14 cellular contexts compared by ENCODE assay signal in the genomic region with DNA sequence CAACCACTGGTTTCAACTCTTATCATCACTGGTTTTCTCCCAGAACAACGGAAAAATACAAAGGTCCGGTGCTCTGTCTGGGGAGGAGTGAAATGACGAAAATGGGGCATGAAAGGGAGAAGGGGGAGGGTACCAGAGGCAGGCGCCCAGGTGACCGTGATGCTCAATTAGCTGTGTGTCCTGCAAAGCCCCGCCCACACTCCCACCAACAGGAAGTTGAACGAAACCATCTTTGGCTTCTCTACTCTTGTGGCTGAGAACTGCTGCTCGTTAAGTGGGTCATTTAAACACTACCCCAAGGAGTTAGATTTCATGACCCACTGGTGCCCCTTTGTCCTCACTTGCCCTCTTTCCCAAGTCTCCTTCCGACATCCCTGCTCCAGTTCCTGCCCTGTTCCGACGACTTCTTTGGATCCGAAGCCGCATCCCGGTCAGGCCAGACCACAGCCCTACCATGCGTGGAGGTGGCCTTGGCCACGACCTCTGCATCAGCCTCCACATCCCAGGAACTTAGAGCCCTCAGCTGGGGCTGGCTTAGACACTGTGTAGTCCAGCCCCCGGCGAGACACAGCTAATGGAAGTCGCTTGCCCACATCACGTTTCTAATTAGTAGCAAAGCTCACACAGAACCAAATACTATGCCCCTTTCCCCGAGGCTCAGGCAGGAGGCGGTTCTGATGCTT. TPM values are rescaled to one million over a fixed set of nuclear protein-coding genes. Genes with fewer than 3 reads are reported as not detected.
DNase-seq lines count a peak whose midpoint lies in the region; ATAC-seq and TF ChIP-seq lines count a peak whose summit lies in the region.
"Had no signal": no experiment of that assay in that cellular context is flagged by ENCODE, and none has a peak within 500 bp of the region (broad histone marks: within the 10 kb centered on the region; RNA-seq: fewer than 3 reads in every experiment).

No MANE protein-coding gene starts in this region.

- no peak for TF ChIP-seq CTCF in left lung (IDR thresholded peaks at IDR 0.05)
- TF ChIP-seq CTCF in GM10266 (IDR thresholded peaks at IDR 0.05; ENCODE audit: control insufficient read depth, insufficient read depth, low read depth, missing control alignments), result no peak
- TF ChIP-seq CTCF in CD4-positive, alpha-beta T cell (IDR thresholded peaks at IDR 0.05), result no peak

- peaks cover 0 to 46% of the 10 kb centered on the region in 2 donors for H3K4me1 ChIP-seq in left lung

- H3K4me3 Mint-ChIP-seq in stimulated activated naive CD8-positive, alpha-beta T cell treated with anti-CD3 and anti-CD28 coated beads, Interleukin-15, Interleukin-2, amounts not matched to agents 100 ng/mL and 50 ng/mL, for 24 hours, result no peak overlapping the region
- H3K4me3 Mint-ChIP-seq in stimulated activated naive CD8-positive, alpha-beta T cell treated with anti-CD3 and anti-CD28 coated beads, Interleukin-15, amount 100 ng/mL, for 72 hours, result no peak overlapping the region
- peak overlapping the region; percentile 56 for H3K4me3 Mint-ChIP-seq in T-helper 17 cell
- no peak overlapping the region for H3K4me3 Mint-ChIP-seq in CD4-positive, alpha-beta T cell
- H3K4me3 Mint-ChIP-seq: activated naive CD8-positive, alpha-beta T cell had no signal

- ATAC-seq in stimulated activated naive CD8-positive, alpha-beta T cell treated with anti-CD3 and anti-CD28 coated beads, Interleukin-15, amount 100 ng/mL, for 72 hours, result no peak
- ATAC-seq in T-helper 17 cell (no peak), left lung (no peak), GM21526 (IDR thresholded peaks at IDR 0.05; ENCODE audit: low FRiP score, unreplicated experiment) (no peak)
- ATAC-seq in CD4-positive, alpha-beta T cell (ENCODE audit: poor library complexity), result no peak

- DNase-seq in stimulated activated naive CD8-positive, alpha-beta T cell treated with anti-CD3 and anti-CD28 coated beads, Interleukin-15, amount 100 ng/mL, for 72 hours, result no peak
- DNase-seq in T-helper 17 cell (no peak), left lung (peak; percentile 22 to 61), GM10266 (ENCODE audit: extremely low spot score) (no peak)
- no peak for DNase-seq in CD4-positive, alpha-beta T cell
- DNase-seq: DMS153; NCI-H187 treated with DMSO at 0.1 percent for 48 hours; NCI-H526 treated with DMSO at 0.1 percent for 48 hours; Peyer's patch; stimulated activated CD4-positive, alpha-beta T cell treated with anti-CD3 and anti-CD28 coated beads, Interleukin-12 subunit alpha, Interleukin-12 subunit beta, amount 100 ng/mL, for 4 hours had no signal

- H3K4me1 Mint-ChIP-seq in stimulated activated naive CD8-positive, alpha-beta T cell treated with anti-CD3 and anti-CD28 coated beads, Interleukin-15, Interleukin-2, amounts not matched to agents 100 ng/mL and 50 ng/mL, for 24 hours (ENCODE audit: low read depth), result peaks cover 16% of the 10 kb centered on the region
- H3K4me1 Mint-ChIP-seq in stimulated activated naive CD8-positive, alpha-beta T cell treated with anti-CD3 and anti-CD28 coated beads, Interleukin-15, amount 100 ng/mL, for 72 hours, result peaks cover 32% of the 10 kb centered on the region
- H3K4me1 Mint-ChIP-seq in T-helper 17 cell, result peaks cover 30% of the 10 kb centered on the region
- peaks cover 21% of the 10 kb centered on the region for H3K4me1 Mint-ChIP-seq in CD4-positive, alpha-beta T cell (ENCODE audit: low read depth)

- CTCF ChIA-PET in CD4-positive, alpha-beta T cell (lab: Charles Lee), result interaction anchor here (1.0 kb wide), 1 partner anchor 131 kb away, joined by 3 read pairs; no protein-coding TSS in a partner anchor

- H3K27ac Mint-ChIP-seq in stimulated activated naive CD8-positive, alpha-beta T cell treated with anti-CD3 and anti-CD28 coated beads, Interleukin-15, Interleukin-2, amounts not matched to agents 100 ng/mL and 50 ng/mL, for 24 hours, result peak overlapping the region; percentile 45
- peak overlapping the region in 1 of 2 donors; percentile 48 for H3K27ac Mint-ChIP-seq in stimulated activated naive CD8-positive, alpha-beta T cell treated with anti-CD3 and anti-CD28 coated beads, Interleukin-15, amount 100 ng/mL, for 72 hours
- H3K27ac Mint-ChIP-seq in T-helper 17 cell, result peak overlapping the region; percentile 85
- no peak overlapping the region for H3K27ac Mint-ChIP-seq in CD4-positive, alpha-beta T cell
- H3K27ac Mint-ChIP-seq: activated naive CD8-positive, alpha-beta T cell had no signal

- no peak overlapping the region for H3K27ac ChIP-seq in left lung
- H3K27ac ChIP-seq in CD4-positive, alpha-beta T cell (ENCODE audit: low read depth, low read length), result no peak overlapping the region
- H3K27ac ChIP-seq: Peyer's patch had no signal

- intact Hi-C loops in left lung (cut with DNase I), result no loop called here
- intact Hi-C loops in CD4-positive, alpha-beta T cell (cut with DNase I, micrococcal nuclease), result no loop called here

- peaks cover 0 to 9% of the 10 kb centered on the region in 2 donors for H3K27me3 ChIP-seq in left lung
- H3K27me3 ChIP-seq in CD4-positive, alpha-beta T cell (ENCODE audit: control insufficient read depth, insufficient read depth, low read length), result no peaks in the 10 kb centered on the region
- H3K27me3 ChIP-seq: Peyer's patch had no signal

- POLR2A ChIA-PET in CD4-positive, alpha-beta T cell (lab: Charles Lee), result no interaction called here

- H3K36me3 ChIP-seq in left lung, result no peaks in the 10 kb centered on the region
- H3K36me3 ChIP-seq: Peyer's patch had no signal

- H3K4me3 ChIP-seq in left lung, result no peak overlapping the region
- H3K4me3 ChIP-seq: Peyer's patch had no signal

- no peaks in the 10 kb centered on the region for H3K36me3 Mint-ChIP-seq in stimulated activated naive CD8-positive, alpha-beta T cell treated with anti-CD3 and anti-CD28 coated beads, Interleukin-15, Interleukin-2, amounts not matched to agents 100 ng/mL and 50 ng/mL, for 24 hours (ENCODE audit: low read depth)
- peaks cover 2% of the 10 kb centered on the region for H3K36me3 Mint-ChIP-seq in T-helper 17 cell (ENCODE audit: low read depth)
- H3K36me3 Mint-ChIP-seq in CD4-positive, alpha-beta T cell (ENCODE audit: low read depth), result no peaks in the 10 kb centered on the region
- H3K36me3 Mint-ChIP-seq: activated naive CD8-positive, alpha-beta T cell had no signal

- H3K9me3 Mint-ChIP-seq in stimulated activated naive CD8-positive, alpha-beta T cell treated with anti-CD3 and anti-CD28 coated beads, Interleukin-15, Interleukin-2, amounts not matched to agents 100 ng/mL and 50 ng/mL, for 24 hours, result peaks cover 4% of the 10 kb centered on the region
- H3K9me3 Mint-ChIP-seq in stimulated activated naive CD8-positive, alpha-beta T cell treated with anti-CD3 and anti-CD28 coated beads, Interleukin-15, amount 100 ng/mL, for 72 hours, result peaks cover 0 to 5% of the 10 kb centered on the region in 2 donors
- H3K9me3 Mint-ChIP-seq in CD4-positive, alpha-beta T cell, result no peaks in the 10 kb centered on the region

- H3K27me3 Mint-ChIP-seq in stimulated activated naive CD8-positive, alpha-beta T cell treated with anti-CD3 and anti-CD28 coated beads, Interleukin-15, Interleukin-2, amounts not matched to agents 100 ng/mL and 50 ng/mL, for 24 hours, result no peaks in the 10 kb centered on the region
- H3K27me3 Mint-ChIP-seq in stimulated activated naive CD8-positive, alpha-beta T cell treated with anti-CD3 and anti-CD28 coated beads, Interleukin-15, amount 100 ng/mL, for 72 hours, result no peaks in the 10 kb centered on the region
- H3K27me3 Mint-ChIP-seq in T-helper 17 cell, result no peaks in the 10 kb centered on the region
- H3K27me3 Mint-ChIP-seq in CD4-positive, alpha-beta T cell, result no peaks in the 10 kb centered on the region
- H3K27me3 Mint-ChIP-seq: activated naive CD8-positive, alpha-beta T cell had no signal

- H3K9me3 ChIP-seq in T-helper 17 cell (ENCODE audit: control insufficient read depth, low read length, poor library complexity, severe bottlenecking) (no peaks in the 10 kb centered on the region), left lung (no peaks in the 10 kb centered on the region)
- H3K9me3 ChIP-seq in CD4-positive, alpha-beta T cell (ENCODE audit: control insufficient read depth, low read length), result no peaks in the 10 kb centered on the region
- H3K9me3 ChIP-seq: Peyer's patch had no signal

RNA-seq across cellular contexts. Expression of gene LRTM2, which starts 11.4 kb away (rescaled TPM):
- total RNA-seq in T-helper 17 cell, result not detected
- total RNA-seq in left lung, result not detected
- under 1 TPM in 1 of 2 experiments, not detected in 1; 0.11 TPM for total RNA-seq in CD4-positive, alpha-beta T cell
- total RNA-seq: bronchial epithelial cell, Peyer's patch had no signal

Comparison
In these comparisons a context has a peak if more than half of its experiments do, and no peak if none do; other contexts are left out.
1. DNase-seq: peak in left lung (2 of 2); none in stimulated activated naive CD8-positive, alpha-beta T cell treated with anti-CD3 and anti-CD28 coated beads, Interleukin-15, amount 100 ng/mL, for 72 hours (0 of 2), T-helper 17 cell (0 of 3), GM10266 (single experiment) and CD4-positive, alpha-beta T cell (0 of 10).